9 cellular contexts compared by ENCODE assay signal in the genomic region with DNA sequence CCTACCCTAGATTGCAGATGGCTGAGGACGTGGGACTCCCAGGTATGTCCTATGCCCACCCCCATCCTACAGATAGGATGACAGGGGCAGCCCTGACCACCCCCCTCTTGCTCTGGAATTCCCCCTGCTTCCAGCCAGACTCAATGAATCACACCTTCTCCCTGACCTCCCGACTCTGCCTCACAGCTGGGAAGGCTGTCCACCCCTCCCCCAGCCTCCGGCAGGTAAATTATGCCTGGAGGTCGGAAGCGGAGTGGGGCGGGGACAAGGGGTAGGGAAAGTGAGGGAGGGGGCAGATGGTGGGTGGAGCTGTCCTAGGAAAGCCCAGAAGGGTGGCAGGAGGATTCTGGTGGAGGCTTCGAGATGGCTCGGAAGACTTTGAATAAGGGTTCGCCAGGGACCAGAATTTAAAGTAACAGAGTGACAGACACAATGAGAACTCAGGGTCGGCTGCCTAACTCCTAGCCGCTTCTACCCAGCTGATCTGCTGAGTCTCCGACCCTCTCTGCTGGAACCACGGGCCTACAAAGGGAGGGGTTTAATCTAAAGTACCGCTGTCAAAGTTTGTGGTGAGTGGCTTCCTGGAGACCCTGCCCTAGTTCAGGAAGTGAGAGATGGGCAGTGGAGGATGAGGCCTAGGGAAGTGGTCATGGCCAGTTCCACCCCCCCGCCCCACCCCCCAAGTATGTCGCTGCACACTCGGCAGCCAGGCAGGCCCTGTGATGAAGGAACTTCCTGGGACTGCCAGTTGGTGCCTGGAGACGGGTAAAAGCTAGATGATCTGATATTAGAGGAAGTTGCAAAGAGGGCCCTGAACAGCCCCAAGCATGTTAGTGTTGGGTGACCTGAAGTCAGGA. TPM values are rescaled to one million over a fixed set of nuclear protein-coding genes. Genes with fewer than 3 reads are reported as not detected.
A peak's percentile ranks its signal among the peaks of the same experiment; 100 is the strongest.
DNase-seq lines count a peak whose midpoint lies in the region; ATAC-seq, FAIRE-seq and TF ChIP-seq lines count a peak whose summit lies in the region.
"Had no signal": no experiment of that assay in that cellular context is flagged by ENCODE, and none has a peak within 500 bp of the region (broad histone marks: within the 10 kb centered on the region; RNA-seq: fewer than 3 reads in every experiment).

No MANE protein-coding gene starts in this region.

- peak overlapping the region; percentile 13 for H3K4me3 Mint-ChIP-seq in activated CD4-positive, alpha-beta T cell treated with anti-CD3 and anti-CD28 coated beads for 36 hours
- peak overlapping the region; percentile 58 for H3K4me3 Mint-ChIP-seq in activated CD4-positive, alpha-beta memory T cell treated with anti-CD3 and anti-CD28 coated beads for 36 hours

- H3K27me3 Mint-ChIP-seq in activated CD4-positive, alpha-beta T cell treated with anti-CD3 and anti-CD28 coated beads for 36 hours, result peaks cover 27% of the 10 kb centered on the region
- H3K27me3 Mint-ChIP-seq in activated CD4-positive, alpha-beta memory T cell treated with anti-CD3 and anti-CD28 coated beads for 36 hours, result no peaks in the 10 kb centered on the region

- H3K27ac Mint-ChIP-seq in activated CD4-positive, alpha-beta T cell treated with anti-CD3 and anti-CD28 coated beads for 36 hours, result peak overlapping the region; percentile 32
- peak overlapping the region; percentile 84 for H3K27ac Mint-ChIP-seq in activated CD4-positive, alpha-beta memory T cell treated with anti-CD3 and anti-CD28 coated beads for 36 hours

- DNase-seq in activated CD4-positive, alpha-beta T cell treated with anti-CD3 and anti-CD28 coated beads for 36 hours, result no peak
- DNase-seq in activated CD4-positive, alpha-beta T cell treated with anti-CD3 and anti-CD28 coated beads, Interleukin-2, amount 50 U/mL, for 48 hours, result no peak
- DNase-seq in activated CD4-positive, alpha-beta memory T cell treated with anti-CD3 and anti-CD28 coated beads for 36 hours, result peak; percentile 65
- peak; percentile 64 for DNase-seq in Right ventricle myocardium superior
- peak in 5 of 6 donors; percentile 76 to 82 (median 77) for DNase-seq in pancreas
- DNase-seq in NCI-H2227 treated with DMSO at 0.1 percent for 48 hours (lab: John Stamatoyannopoulos, UW), result no peak
- no peak for DNase-seq in cerebellar nuclear complex (lab: John Stamatoyannopoulos, UW)

- intact Hi-C loops in activated CD4-positive, alpha-beta T cell treated with anti-CD3 and anti-CD28 coated beads for 36 hours (cut with DNase I, micrococcal nuclease), result no loop called here
- intact Hi-C loops in activated CD4-positive, alpha-beta memory T cell treated with anti-CD3 and anti-CD28 coated beads for 36 hours (cut with micrococcal nuclease), result loop anchor here (1.0 to 10.0 kb wide), 4 partner anchors 10 to 576 kb away; no protein-coding TSS in a partner anchor
- intact Hi-C loops in Right ventricle myocardium superior (cut with DNase I) (no loop called here), pancreas (cut with DNase I) (no loop called here)

- no peaks in the 10 kb centered on the region for H3K9me3 ChIP-seq in pancreas

- no peak for TF ChIP-seq CTCF in pancreas (IDR thresholded peaks at IDR 0.05)

- WGBS in pancreas, 2 donors, result 13% methylated on average over 18 of the region's 18 CpGs

- POLR2A ChIA-PET in activated CD4-positive, alpha-beta T cell treated with anti-CD3 and anti-CD28 coated beads for 36 hours (lab: Charles Lee), result no interaction called here
- POLR2A ChIA-PET in activated CD4-positive, alpha-beta memory T cell treated with anti-CD3 and anti-CD28 coated beads for 36 hours (lab: Charles Lee), result interaction anchor here (0.6 to 1.0 kb wide), 3 partner anchors 13 to 34 kb away, joined by 3 to 6 read pairs (median 3); no protein-coding TSS in a partner anchor

- no peak for FAIRE-seq in pancreas (lab: Jason Lieb, UNC)

- no peaks in the 10 kb centered on the region for H3K36me3 ChIP-seq in pancreas

- H3K36me3 Mint-ChIP-seq in activated CD4-positive, alpha-beta T cell treated with anti-CD3 and anti-CD28 coated beads for 36 hours (ENCODE audit: low read depth), result no peaks in the 10 kb centered on the region
- peaks cover 6% of the 10 kb centered on the region for H3K36me3 Mint-ChIP-seq in activated CD4-positive, alpha-beta memory T cell treated with anti-CD3 and anti-CD28 coated beads for 36 hours

- peaks cover 30 to 39% (median 30%) of the 10 kb centered on the region in 3 donors for H3K4me1 ChIP-seq in pancreas

- H3K9me3 Mint-ChIP-seq in activated CD4-positive, alpha-beta T cell treated with anti-CD3 and anti-CD28 coated beads for 36 hours (ENCODE audit: low read depth), result peaks cover 8% of the 10 kb centered on the region
- peaks cover 9% of the 10 kb centered on the region for H3K9me3 Mint-ChIP-seq in activated CD4-positive, alpha-beta memory T cell treated with anti-CD3 and anti-CD28 coated beads for 36 hours

- peak; percentile 13 for ATAC-seq in activated CD4-positive, alpha-beta T cell treated with anti-CD3 and anti-CD28 coated beads for 36 hours
- ATAC-seq in Right ventricle myocardium superior (ENCODE audit: poor library complexity) (peak; percentile 13), pancreas (peak; percentile 18 to 37 (median 29)), GM21447 (IDR thresholded peaks at IDR 0.05; ENCODE audit: unreplicated experiment) (no peak)

- H3K4me1 Mint-ChIP-seq in activated CD4-positive, alpha-beta T cell treated with anti-CD3 and anti-CD28 coated beads for 36 hours, result peaks cover 34% of the 10 kb centered on the region
- H3K4me1 Mint-ChIP-seq in activated CD4-positive, alpha-beta memory T cell treated with anti-CD3 and anti-CD28 coated beads for 36 hours (ENCODE audit: low read depth), result peaks cover 72% of the 10 kb centered on the region

- H3K4me3 ChIP-seq in pancreas, result peak overlapping the region in 2 of 4 donors; percentile 11 to 22
- H3K4me3 ChIP-seq: SK-N-MC had no signal

- CTCF ChIA-PET in activated CD4-positive, alpha-beta T cell treated with anti-CD3 and anti-CD28 coated beads for 36 hours (lab: Charles Lee), result interaction anchor here (1.0 to 2.0 kb wide), 3 partner anchors 8 to 53 kb away, joined by 3 to 6 read pairs (median 5); no protein-coding TSS in a partner anchor
- CTCF ChIA-PET in activated CD4-positive, alpha-beta memory T cell treated with anti-CD3 and anti-CD28 coated beads for 36 hours (lab: Charles Lee), result interaction anchor here (0.7 to 3.1 kb wide), 6 partner anchors 10 to 57 kb away, joined by 3 to 13 read pairs (median 6); no protein-coding TSS in a partner anchor

- H3K27ac ChIP-seq in pancreas, result peak overlapping the region; percentile 36 to 94 (median 77)
- H3K27ac ChIP-seq: SK-N-MC had no signal

- no peaks in the 10 kb centered on the region for H3K27me3 ChIP-seq in pancreas

RNA-seq across cellular contexts. Expression of gene PLEKHG3, which starts 4.2 kb away (rescaled TPM):
- total RNA-seq in activated CD4-positive, alpha-beta T cell treated with anti-CD3 and anti-CD28 coated beads for 36 hours, result 1 to 10 TPM; 6.3 to 7.1 TPM
- 10 to 100 TPM; 20.1 to 22.6 TPM for total RNA-seq in activated CD4-positive, alpha-beta memory T cell treated with anti-CD3 and anti-CD28 coated beads for 36 hours
- total RNA-seq in Right ventricle myocardium superior (16.6 TPM), pancreas (10 to 100 TPM; 33.3 to 60.7 (median 41.0) TPM)
- polyA plus RNA-seq in pancreas, result 10 to 100 TPM; 33.8 to 42.0 TPM

Comparison
In these comparisons a context has a peak if more than half of its experiments do, and no peak if none do; other contexts are left out.
1. DNase-seq: peak in activated CD4-positive, alpha-beta memory T cell treated with anti-CD3 and anti-CD28 coated beads for 36 hours (single experiment), Right ventricle myocardium superior (single experiment) and pancreas (5 of 6); none in activated CD4-positive, alpha-beta T cell treated with anti-CD3 and anti-CD28 coated beads for 36 hours (single experiment), activated CD4-positive, alpha-beta T cell treated with anti-CD3 and anti-CD28 coated beads, Interleukin-2, amount 50 U/mL, for 48 hours (0 of 2), NCI-H2227 treated with DMSO at 0.1 percent for 48 hours (single experiment) and cerebellar nuclear complex (0 of 2).